8 cellular contexts compared by ENCODE assay signal in genomic region chr12:4539167-4539870, GRCh38. TPM values are rescaled to one million over a fixed set of nuclear protein-coding genes. Genes with fewer than 3 reads are reported as not detected.
A peak's percentile ranks its signal among the peaks of the same experiment; 100 is the strongest.
DNase-seq lines count a peak whose midpoint lies in the region; ATAC-seq and TF ChIP-seq lines count a peak whose summit lies in the region.

No MANE protein-coding gene starts in this region.

- H3K36me3 ChIP-seq in cardiac muscle cell = peaks cover 2% of the 10 kb centered on the region
- H3K36me3 ChIP-seq in uterus = no peaks in the 10 kb centered on the region

- H3K4me3 ChIP-seq in cardiac muscle cell = peak overlapping the region; percentile 85
- H3K4me3 ChIP-seq in lower leg skin (ENCODE audit: low read depth, poor library complexity, severe bottlenecking) = peak overlapping the region; percentile 56
- H3K4me3 ChIP-seq in uterus = peak overlapping the region; percentile 65 to 88

- no peaks in the 10 kb centered on the region for H3K27me3 ChIP-seq in cardiac muscle cell
- no peaks in the 10 kb centered on the region for H3K27me3 ChIP-seq in uterus

- ATAC-seq in Right ventricle myocardium superior (ENCODE audit: poor library complexity) = no peak

- H3K4me1 ChIP-seq in cardiac muscle cell (ENCODE audit: low read depth) = peaks cover 11% of the 10 kb centered on the region
- peaks cover 5 to 11% of the 10 kb centered on the region in 2 donors for H3K4me1 ChIP-seq in uterus

- 10% methylated on average over 16 of the region's 16 CpGs for WGBS in lower leg skin, 2 donors

- no peaks in the 10 kb centered on the region for H3K9me3 Mint-ChIP-seq in activated naive CD8-positive, alpha-beta T cell treated with anti-CD3 and anti-CD28 coated beads for 36 hours

- H3K4me1 Mint-ChIP-seq in activated naive CD8-positive, alpha-beta T cell treated with anti-CD3 and anti-CD28 coated beads for 36 hours = peaks cover 21% of the 10 kb centered on the region

- DNase-seq in cardiac muscle cell (ENCODE audit: low read depth in 1 of 2, low spot score in 1 of 2) (no peak), Right ventricle myocardium superior (no peak), lower leg skin (ENCODE audit: low spot score in 2 of 2) (no peak), uterus (no peak), midbrain (lab: John Stamatoyannopoulos, UW) (no peak), SHP77 treated with DMSO at 0.1 percent for 48 hours (lab: John Stamatoyannopoulos, UW) (no peak), KG1 (lab: John Stamatoyannopoulos, UW) (no peak)
- DNase-seq in activated naive CD8-positive, alpha-beta T cell treated with anti-CD3 and anti-CD28 coated beads for 36 hours = no peak

- peak overlapping the region; percentile 94 for H3K4me3 Mint-ChIP-seq in activated naive CD8-positive, alpha-beta T cell treated with anti-CD3 and anti-CD28 coated beads for 36 hours

- TF ChIP-seq CTCF in cardiac muscle cell (IDR thresholded peaks at IDR 0.05; ENCODE audit: low read depth, low read length) = no peak
- TF ChIP-seq CTCF in lower leg skin (IDR thresholded peaks at IDR 0.05) = no peak
- no peak for TF ChIP-seq CTCF in uterus (IDR thresholded peaks at IDR 0.05)

- H3K36me3 Mint-ChIP-seq in activated naive CD8-positive, alpha-beta T cell treated with anti-CD3 and anti-CD28 coated beads for 36 hours = peaks cover 8% of the 10 kb centered on the region

- intact Hi-C loops in Right ventricle myocardium superior (cut with DNase I) = no loop called here
- intact Hi-C loops in lower leg skin (cut with DNase I; ENCODE audit: low total_unique reads) = no loop called here
- intact Hi-C loops in uterus (cut with DNase I; ENCODE audit: low total_unique reads) = no loop called here

- peaks cover 3% of the 10 kb centered on the region for H3K27me3 Mint-ChIP-seq in activated naive CD8-positive, alpha-beta T cell treated with anti-CD3 and anti-CD28 coated beads for 36 hours

- TF ChIP-seq POLR2A in lower leg skin (IDR thresholded peaks at IDR 0.05) = no peak
- no peak for TF ChIP-seq POLR2A in uterus (IDR thresholded peaks at IDR 0.05)

- H3K9me3 ChIP-seq in cardiac muscle cell (ENCODE audit: low read depth) (no peaks in the 10 kb centered on the region), uterus (no peaks in the 10 kb centered on the region)

- H3K27ac ChIP-seq in cardiac muscle cell = no peak overlapping the region
- H3K27ac ChIP-seq in uterus = no peak overlapping the region

- peak overlapping the region; percentile 95 for H3K27ac Mint-ChIP-seq in activated naive CD8-positive, alpha-beta T cell treated with anti-CD3 and anti-CD28 coated beads for 36 hours

RNA-seq across cellular contexts. Expression of gene RAD51AP1, which starts 0.6 kb away (rescaled TPM):
- total RNA-seq in cardiac muscle cell = 7.5 and 17.1 TPM in 2 replicates
- polyA plus RNA-seq in cardiac muscle cell = 9.9 and 27.0 TPM in 2 replicates
- total RNA-seq in Right ventricle myocardium superior = 1.1 TPM
- 10 to 100 TPM; 52.4 to 52.7 TPM for total RNA-seq in activated naive CD8-positive, alpha-beta T cell treated with anti-CD3 and anti-CD28 coated beads for 36 hours
- 1 to 10 TPM in 2 of 4 donors, under 1 TPM in 2; 0.61 to 2.7 (median 1.5) TPM for total RNA-seq in lower leg skin
- total RNA-seq in uterus = 10 to 100 TPM in 1 of 4 donors, 1 to 10 TPM in 1, not detected in 2; 1.3 to 22.8 TPM

RNA-seq across cellular contexts. Expression of gene DYRK4, which starts 22.7 kb away (rescaled TPM):
- total RNA-seq in cardiac muscle cell (65.1 and 108 TPM in 2 replicates), Right ventricle myocardium superior (23.5 TPM), lower leg skin (10 to 100 TPM; 15.5 to 30.5 (median 22.1) TPM), uterus (10 to 100 TPM; 32.3 to 51.1 (median 41.4) TPM)
- 86.9 and 90.4 TPM in 2 replicates for polyA plus RNA-seq in cardiac muscle cell
- total RNA-seq in activated naive CD8-positive, alpha-beta T cell treated with anti-CD3 and anti-CD28 coated beads for 36 hours = 10 to 100 TPM; 38.1 to 40.1 TPM
